Comparison of ENCODE assay signal across 11 cellular contexts in genomic region chr22:23256986-23257888, GRCh38.
DNase-seq lines count a peak whose midpoint lies in the region; ATAC-seq and TF ChIP-seq lines count a peak whose summit lies in the region.
"Had no signal": no experiment of that assay in that cellular context is flagged by ENCODE, and none has a peak within 500 bp of the region (broad histone marks: within the 10 kb centered on the region; RNA-seq: fewer than 3 reads in every experiment).

No MANE protein-coding gene starts in this region.

- H3K36me3 Mint-ChIP-seq in MCF 10A (ENCODE audit: insufficient read depth, unreplicated experiment) = peaks cover 36% of the 10 kb centered on the region

- H3K27me3 ChIP-seq in left ventricle myocardium inferior (ENCODE audit: low read depth) = no peaks in the 10 kb centered on the region
- H3K27me3 ChIP-seq in rectal smooth muscle tissue (ENCODE audit: control insufficient read depth, insufficient read depth, low read length) = no peaks in the 10 kb centered on the region
- H3K27me3 ChIP-seq in A673 (replicated peaks; ENCODE audit: insufficient read depth, low read depth, low read length, poor library complexity) = no peaks in the 10 kb centered on the region

- BruUV-seq in MCF 10A (replicated peaks; lab: Mats Ljungman, UMichigan) = no TSS peak
- BruUV-seq in A673 (replicated peaks; lab: Mats Ljungman, UMichigan) = no TSS peak

- POLR2A ChIA-PET in MCF 10A (lab: Yijun Ruan, JAX) = no interaction called here
- POLR2A ChIA-PET in A673 (lab: Charles Lee; ENCODE audit: low non-redundant PET) = no interaction called here

- H3K9ac ChIP-seq in rectal smooth muscle tissue (ENCODE audit: low read length) = no peak overlapping the region

- no peaks in the 10 kb centered on the region for H3K9me3 Mint-ChIP-seq in MCF 10A (ENCODE audit: unreplicated experiment)
- H3K9me3 Mint-ChIP-seq: activated B cell treated with CpG ODN at 0.5 μM for 24 hours had no signal

- CTCF ChIA-PET in MCF 10A (lab: Yijun Ruan, JAX) = no interaction called here
- CTCF ChIA-PET in A673 (lab: Charles Lee) = no interaction called here

- H3K4me3 ChIP-seq in left ventricle myocardium inferior (peak overlapping the region; percentile 20), rectal smooth muscle tissue (ENCODE audit: low read length) (no peak overlapping the region), A673 (ENCODE audit: low read depth, low read length, poor library complexity, severe bottlenecking) (no peak overlapping the region)

- no peaks in the 10 kb centered on the region for H3K9me3 ChIP-seq in left ventricle myocardium inferior (replicated peaks)
- H3K9me3 ChIP-seq in A673 (ENCODE audit: low read depth, low read length, poor library complexity, severe bottlenecking) = no peaks in the 10 kb centered on the region

- H3K27ac ChIP-seq in left ventricle myocardium inferior (replicated peaks) = peak overlapping the region; percentile 81
- H3K27ac ChIP-seq in rectal smooth muscle tissue (ENCODE audit: low read depth, low read length) = peak overlapping the region; percentile 53
- no peak overlapping the region for H3K27ac ChIP-seq in A673 (ENCODE audit: low read depth, low read length, poor library complexity, severe bottlenecking)

- H3K4me3 Mint-ChIP-seq in MCF 10A (ENCODE audit: unreplicated experiment) = no peak overlapping the region
- H3K4me3 Mint-ChIP-seq: activated B cell treated with CpG ODN at 0.5 μM for 24 hours had no signal

- H3K4me1 Mint-ChIP-seq in MCF 10A (ENCODE audit: insufficient read depth, unreplicated experiment) = peaks cover 12% of the 10 kb centered on the region
- H3K4me1 Mint-ChIP-seq: activated B cell treated with CpG ODN at 0.5 μM for 24 hours had no signal

- ATAC-seq in GM18909 (IDR thresholded peaks at IDR 0.05; ENCODE audit: poor library complexity, unreplicated experiment) (no peak), GM18519 (IDR thresholded peaks at IDR 0.05; ENCODE audit: low FRiP score, unreplicated experiment) (no peak)

- DNase-seq in GM04504 (ENCODE audit: low read depth) = peak; percentile 28
- DNase-seq in MCF 10A (ENCODE audit: unreplicated experiment) = peak; percentile 51
- DNase-seq in left ventricle myocardium inferior = peak; percentile 70
- DNase-seq in DMS153 (lab: John Stamatoyannopoulos, UW) = no peak
- no peak for DNase-seq in A673 (ENCODE audit: low spot score)
- DNase-seq: activated B cell treated with CpG ODN at 0.5 μM for 24 hours; DMS79; stimulated activated naive CD4-positive, alpha-beta T cell had no signal

- H3K36me3 ChIP-seq in left ventricle myocardium inferior (peaks cover 25% of the 10 kb centered on the region), rectal smooth muscle tissue (ENCODE audit: control insufficient read depth, insufficient read depth, low read length) (peaks cover 10% of the 10 kb centered on the region), A673 (ENCODE audit: insufficient read depth, low read length, poor library complexity, severe bottlenecking) (no peaks in the 10 kb centered on the region)

- intact Hi-C loops in MCF 10A (cut with micrococcal nuclease) = loop anchor here (1.0 to 2.0 kb wide), 3 partner anchors 22 to 79 kb away; no protein-coding TSS in a partner anchor
- intact Hi-C loops in left ventricle myocardium inferior (cut with micrococcal nuclease) = no loop called here
- intact Hi-C loops in A673 (cut with micrococcal nuclease; ENCODE audit: unreplicated experiment) = no loop called here

- no peak for TF ChIP-seq CTCF in MCF 10A (IDR thresholded peaks at IDR 0.05; ENCODE audit: unreplicated experiment)
- TF ChIP-seq CTCF in left ventricle myocardium inferior (IDR thresholded peaks at IDR 0.05; ENCODE audit: borderline replicate concordance) = no peak
- TF ChIP-seq CTCF in A673 (conservative IDR thresholded peaks at IDR 0.05; ENCODE audit: low read depth, low read length) = no peak

- H3K27me3 Mint-ChIP-seq in MCF 10A (ENCODE audit: insufficient read depth, unreplicated experiment) = no peaks in the 10 kb centered on the region
- H3K27me3 Mint-ChIP-seq: activated B cell treated with CpG ODN at 0.5 μM for 24 hours had no signal

- peak overlapping the region; percentile 88 for H3K27ac Mint-ChIP-seq in MCF 10A (ENCODE audit: low read depth, unreplicated experiment)
- H3K27ac Mint-ChIP-seq: activated B cell treated with CpG ODN at 0.5 μM for 24 hours had no signal

- H3K4me1 ChIP-seq in left ventricle myocardium inferior = peaks cover 38% of the 10 kb centered on the region
- H3K4me1 ChIP-seq in rectal smooth muscle tissue (ENCODE audit: control insufficient read depth, insufficient read depth, low read length) = peaks cover 14% of the 10 kb centered on the region
- H3K4me1 ChIP-seq in A673 (ENCODE audit: insufficient read depth, low read length, poor library complexity, severe bottlenecking) = no peaks in the 10 kb centered on the region

Comparison
In these comparisons a context has a peak if more than half of its experiments do, and no peak if none do; other contexts are left out.
1. DNase-seq: peak in GM04504 (single experiment), MCF 10A (single experiment) and left ventricle myocardium inferior (single experiment); none in DMS153 (single experiment) and A673 (single experiment).